Comparison of ENCODE assay signal across 12 cellular contexts in genomic region chr3:157075693-157076420, GRCh38.
DNase-seq lines count a peak whose midpoint lies in the region; ATAC-seq and TF ChIP-seq lines count a peak whose summit lies in the region.
"Had no signal": no experiment of that assay in that cellular context is flagged by ENCODE, and none has a peak within 500 bp of the region (broad histone marks: within the 10 kb centered on the region; RNA-seq: fewer than 3 reads in every experiment).

No MANE protein-coding gene starts in this region.

- H3K9me3 ChIP-seq in heart right ventricle, result no peaks in the 10 kb centered on the region

- no peaks in the 10 kb centered on the region for H3K9me3 Mint-ChIP-seq in osteocyte (ENCODE audit: unreplicated experiment)
- H3K9me3 Mint-ChIP-seq in activated CD4-positive, alpha-beta memory T cell treated with anti-CD3 and anti-CD28 coated beads for 36 hours, result no peaks in the 10 kb centered on the region

- POLR2A ChIA-PET in activated CD4-positive, alpha-beta memory T cell treated with anti-CD3 and anti-CD28 coated beads for 36 hours (lab: Charles Lee), result no interaction called here

- H3K4me3 Mint-ChIP-seq in osteocyte (ENCODE audit: unreplicated experiment), result no peak overlapping the region
- H3K4me3 Mint-ChIP-seq in activated CD4-positive, alpha-beta memory T cell treated with anti-CD3 and anti-CD28 coated beads for 36 hours, result no peak overlapping the region
- H3K4me3 Mint-ChIP-seq: nephron progenitor cell had no signal

- no peaks in the 10 kb centered on the region for H3K27me3 ChIP-seq in heart right ventricle

- CTCF ChIA-PET in activated CD4-positive, alpha-beta memory T cell treated with anti-CD3 and anti-CD28 coated beads for 36 hours (lab: Charles Lee), result no interaction called here

- H3K27me3 Mint-ChIP-seq in osteocyte (ENCODE audit: unreplicated experiment), result no peaks in the 10 kb centered on the region
- H3K27me3 Mint-ChIP-seq in activated CD4-positive, alpha-beta memory T cell treated with anti-CD3 and anti-CD28 coated beads for 36 hours, result no peaks in the 10 kb centered on the region

- H3K4me3 ChIP-seq in heart right ventricle, result no peak overlapping the region

- no peaks in the 10 kb centered on the region for H3K36me3 ChIP-seq in heart right ventricle

- peak overlapping the region; percentile 53 for H3K27ac Mint-ChIP-seq in osteocyte (ENCODE audit: unreplicated experiment)
- H3K27ac Mint-ChIP-seq in activated CD4-positive, alpha-beta memory T cell treated with anti-CD3 and anti-CD28 coated beads for 36 hours, result no peak overlapping the region
- H3K27ac Mint-ChIP-seq: nephron progenitor cell had no signal

- ATAC-seq in heart right ventricle, result no peak

- TF ChIP-seq CTCF in osteocyte (IDR thresholded peaks at IDR 0.05), result no peak
- no peak for TF ChIP-seq CTCF in heart right ventricle (IDR thresholded peaks at IDR 0.05)

- no peaks in the 10 kb centered on the region for H3K36me3 Mint-ChIP-seq in osteocyte (ENCODE audit: unreplicated experiment)
- H3K36me3 Mint-ChIP-seq in activated CD4-positive, alpha-beta memory T cell treated with anti-CD3 and anti-CD28 coated beads for 36 hours, result no peaks in the 10 kb centered on the region

- intact Hi-C loops in activated CD4-positive, alpha-beta memory T cell treated with anti-CD3 and anti-CD28 coated beads for 36 hours (cut with micrococcal nuclease), result no loop called here
- intact Hi-C loops in heart right ventricle (cut with DNase I), result loop anchor here in 3 of 10 donors (5.0 to 10.0 kb wide), 3 partner anchors 161 to 921 kb away; partner anchors contain the start of gene LEKR1 (in 1 of the 3)

- WGBS in heart right ventricle, 2 donors, result 57 to 69% methylated on average over 7 of the region's 7 CpGs

- H3K27ac ChIP-seq in caudate nucleus (ENCODE audit: low read depth, low read length) (peak overlapping the region; percentile 84), heart right ventricle (no peak overlapping the region)
- H3K27ac ChIP-seq: epithelial cell of prostate had no signal

- H3K4me1 ChIP-seq in heart right ventricle, result peaks cover 0 to 20% (median 4%) of the 10 kb centered on the region in 9 donors

- peak in 10 of 14 donors; percentile 20 to 74 (median 46) for DNase-seq in C1 segment of cervical spinal cord (lab: John Stamatoyannopoulos, UW)
- DNase-seq in GOT3 (lab: John Stamatoyannopoulos, UW), result peak; percentile 9
- peak in 10 of 61 donors; percentile 2 to 38 (median 22) for DNase-seq in caudate nucleus (lab: John Stamatoyannopoulos, UW)
- no peak for DNase-seq in osteocyte (ENCODE audit: extremely low spot score, unreplicated experiment)
- DNase-seq in NCI-H1436 treated with DMSO at 0.1 percent for 48 hours (lab: John Stamatoyannopoulos, UW), result no peak
- DNase-seq in activated CD4-positive, alpha-beta memory T cell treated with anti-CD3 and anti-CD28 coated beads for 36 hours, result no peak
- no peak for DNase-seq in NCI-H2171 (lab: John Stamatoyannopoulos, UW)
- no peak for DNase-seq in heart right ventricle
- DNase-seq: NCI-H526; nephron progenitor cell; stimulated activated CD4-positive, alpha-beta T cell treated with anti-CD3 and anti-CD28 coated beads, Interleukin-2, amount 100 ng/mL, for 24 hours had no signal

- peaks cover 54% of the 10 kb centered on the region for H3K4me1 Mint-ChIP-seq in osteocyte (ENCODE audit: unreplicated experiment)
- H3K4me1 Mint-ChIP-seq in activated CD4-positive, alpha-beta memory T cell treated with anti-CD3 and anti-CD28 coated beads for 36 hours (ENCODE audit: low read depth), result peaks cover 13% of the 10 kb centered on the region

Comparison
In these comparisons a context has a peak if more than half of its experiments do, and no peak if none do; other contexts are left out.
1. DNase-seq: peak in C1 segment of cervical spinal cord (10 of 14) and GOT3 (single experiment); none in osteocyte (single experiment), NCI-H1436 treated with DMSO at 0.1 percent for 48 hours (single experiment), activated CD4-positive, alpha-beta memory T cell treated with anti-CD3 and anti-CD28 coated beads for 36 hours (single experiment), NCI-H2171 (single experiment) and heart right ventricle (0 of 2).